ENCODE assay signal across 8 cellular contexts in genomic region chr17:75295220-75296158, GRCh38. TPM values are rescaled to one million over a fixed set of nuclear protein-coding genes. Genes with fewer than 3 reads are reported as not detected.
A peak's percentile ranks its signal among the peaks of the same experiment; 100 is the strongest.
DNase-seq lines count a peak whose midpoint lies in the region; ATAC-seq and TF ChIP-seq lines count a peak whose summit lies in the region.

No MANE protein-coding gene starts in this region.

- TF ChIP-seq CTCF in OCI-LY3 (IDR thresholded peaks at IDR 0.05; ENCODE audit: low read depth, low read length) (no peak), left lung (IDR thresholded peaks at IDR 0.05) (no peak), Calu3 (IDR thresholded peaks at IDR 0.05; ENCODE audit: unreplicated experiment) (no peak)

- H3K9me3 ChIP-seq in OCI-LY3 (ENCODE audit: insufficient read depth, low read length) (no peaks in the 10 kb centered on the region), left lung (no peaks in the 10 kb centered on the region)

- DNase-seq in left lung (no peak), Calu3 (no peak), RKO (ENCODE audit: low spot score) (no peak), T-helper 9 cell (no peak)

- H2AFZ ChIP-seq in OCI-LY3 (ENCODE audit: low read depth, low read length): no peak overlapping the region

- H3K4me3 ChIP-seq in OCI-LY3 (ENCODE audit: low read length): peak overlapping the region; percentile 59
- H3K4me3 ChIP-seq in left lung: no peak overlapping the region

- peaks cover 63% of the 10 kb centered on the region for H3K4me1 ChIP-seq in OCI-LY3 (ENCODE audit: low read length)
- peaks cover 0 to 68% of the 10 kb centered on the region in 2 donors for H3K4me1 ChIP-seq in left lung

- H3K4me1 Mint-ChIP-seq in Calu3 (ENCODE audit: low read depth, unreplicated experiment): no peaks in the 10 kb centered on the region

- peak; percentile 64 for ATAC-seq in GM18907 (IDR thresholded peaks at IDR 0.05; ENCODE audit: unreplicated experiment)
- ATAC-seq in HG02678 (IDR thresholded peaks at IDR 0.05; ENCODE audit: unreplicated experiment): peak; percentile 76
- peak; percentile 84 for ATAC-seq in left lung
- no peak for ATAC-seq in esophagus mucosa

- no peak overlapping the region for H3K4me3 Mint-ChIP-seq in Calu3 (ENCODE audit: low read depth, unreplicated experiment)

- H3K9ac ChIP-seq in OCI-LY3 (ENCODE audit: low read length): peak overlapping the region; percentile 94

- peak overlapping the region; percentile 76 for H3K4me2 ChIP-seq in OCI-LY3 (ENCODE audit: low read length)

- no peaks in the 10 kb centered on the region for H3K79me2 ChIP-seq in OCI-LY3 (ENCODE audit: low read length)

- H4K20me1 ChIP-seq in OCI-LY3 (ENCODE audit: insufficient read depth, low read length): no peaks in the 10 kb centered on the region

- no peaks in the 10 kb centered on the region for H3K27me3 Mint-ChIP-seq in Calu3 (ENCODE audit: unreplicated experiment)

- H3K36me3 ChIP-seq in OCI-LY3 (replicated peaks; ENCODE audit: low read depth, low read length) (no peaks in the 10 kb centered on the region), left lung (no peaks in the 10 kb centered on the region)

- intact Hi-C loops in left lung (cut with DNase I): no loop called here
- intact Hi-C loops in Calu3 (cut with micrococcal nuclease; ENCODE audit: unreplicated experiment): no loop called here

- CTCF ChIA-PET in Calu3 (lab: Charles Lee): interaction anchor here (0.7 kb wide), 1 partner anchor 58 kb away, joined by 3 read pairs; no protein-coding TSS in a partner anchor

- no peaks in the 10 kb centered on the region for H3K9me3 Mint-ChIP-seq in Calu3 (ENCODE audit: low read depth, unreplicated experiment)

- no peaks in the 10 kb centered on the region for H3K27me3 ChIP-seq in OCI-LY3 (ENCODE audit: low read depth, low read length)
- no peaks in the 10 kb centered on the region for H3K27me3 ChIP-seq in left lung

- H3K27ac ChIP-seq in OCI-LY3 (ENCODE audit: low read length): peak overlapping the region; percentile 99
- H3K27ac ChIP-seq in left lung: peak overlapping the region; percentile 78 to 90

- no peak overlapping the region for H3K27ac Mint-ChIP-seq in Calu3 (ENCODE audit: unreplicated experiment)

- peaks cover 3% of the 10 kb centered on the region for H3K36me3 Mint-ChIP-seq in Calu3 (ENCODE audit: insufficient read depth, unreplicated experiment)

- no TSS peak for BruUV-seq in Calu3 (replicated peaks; lab: Mats Ljungman, UMichigan)

RNA-seq across cellular contexts. Expression of gene SLC25A19, which starts 6.3 kb away (rescaled TPM):
- total RNA-seq in left lung (10 to 100 TPM; 17.7 to 29.7 TPM), Calu3 (2022) (26.7 and 26.8 TPM in 2 replicates), esophagus mucosa (9.2 TPM)

RNA-seq across cellular contexts. Expression of gene MIF4GD, which starts 24.5 kb away (rescaled TPM):
- 10 to 100 TPM; 22.6 to 25.4 TPM for total RNA-seq in left lung
- total RNA-seq in Calu3 (2022): 25.7 and 29.5 TPM in 2 replicates
- total RNA-seq in esophagus mucosa: 18.4 TPM

RNA-seq across cellular contexts. Expression of gene MRPS7, which starts 33.8 kb away (rescaled TPM):
- total RNA-seq in left lung (10 to 100 TPM; 41.0 to 41.6 TPM), Calu3 (2022) (62.0 and 69.7 TPM in 2 replicates), esophagus mucosa (59.1 TPM)

RNA-seq across cellular contexts. Expression of gene GGA3, which starts 34.1 kb away (rescaled TPM):
- total RNA-seq in left lung (10 to 100 TPM; 46.2 to 54.7 TPM), Calu3 (2022) (63.1 and 64.4 TPM in 2 replicates), esophagus mucosa (20.6 TPM)
